Comparison of ENCODE assay signal across 26 cellular contexts in the genomic region with DNA sequence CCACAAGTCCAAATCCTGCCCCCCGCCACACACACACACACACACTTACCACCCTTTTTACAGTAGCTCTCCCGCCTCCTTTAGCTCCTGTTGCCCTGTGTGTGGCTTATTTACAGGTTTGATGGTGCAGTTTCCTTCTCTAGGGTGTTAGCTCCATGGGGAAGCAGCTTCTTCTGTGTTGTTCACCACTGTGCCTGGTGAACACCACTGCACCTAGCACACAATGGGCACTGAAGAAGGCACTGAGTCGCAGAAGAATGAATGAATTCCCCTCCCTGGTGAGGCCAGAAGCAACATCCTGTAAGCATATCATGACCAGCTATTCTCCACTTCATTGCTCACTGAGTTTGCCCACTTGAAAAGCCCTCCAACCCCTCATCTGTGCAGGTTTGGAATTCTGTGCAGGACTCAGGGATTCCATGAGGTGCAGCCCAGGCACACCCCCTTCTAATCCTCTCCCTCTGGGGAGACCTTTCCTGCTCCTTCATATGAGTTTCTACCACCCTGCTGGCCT. TPM values are rescaled to one million over a fixed set of nuclear protein-coding genes. Genes with fewer than 3 reads are reported as not detected.
DNase-seq lines count a peak whose midpoint lies in the region; ATAC-seq, FAIRE-seq and TF ChIP-seq lines count a peak whose summit lies in the region.
"Had no signal": no experiment of that assay in that cellular context is flagged by ENCODE, and none has a peak within 500 bp of the region (broad histone marks: within the 10 kb centered on the region; RNA-seq: fewer than 3 reads in every experiment).

No MANE protein-coding gene starts in this region.

- H3K36me3 Mint-ChIP-seq in CD4-positive, alpha-beta memory T cell: peaks cover 0 to 4% of the 10 kb centered on the region in 2 donors
- no peaks in the 10 kb centered on the region for H3K36me3 Mint-ChIP-seq in activated CD8-positive, alpha-beta T cell treated with anti-CD3 and anti-CD28 coated beads, Interleukin-2, amount 10 ng/mL, durations not matched to agents 7 days and 5 days (ENCODE audit: low read depth)
- H3K36me3 Mint-ChIP-seq: activated CD4-positive, alpha-beta memory T cell treated with anti-CD3 and anti-CD28 coated beads for 36 hours; T-cell had no signal

- H3K27ac Mint-ChIP-seq in CD4-positive, alpha-beta memory T cell: peak overlapping the region in 1 of 7 donors; percentile 84
- no peak overlapping the region for H3K27ac Mint-ChIP-seq in activated CD8-positive, alpha-beta T cell treated with anti-CD3 and anti-CD28 coated beads, Interleukin-2, amount 10 ng/mL, durations not matched to agents 7 days and 5 days
- H3K27ac Mint-ChIP-seq: activated CD4-positive, alpha-beta memory T cell treated with anti-CD3 and anti-CD28 coated beads for 36 hours; T-cell had no signal

- peaks cover 17% of the 10 kb centered on the region for H3K4me1 ChIP-seq in CD4-positive, alpha-beta memory T cell (ENCODE audit: insufficient read depth, low read length)
- H3K4me1 ChIP-seq in duodenal mucosa (ENCODE audit: control insufficient read depth in 1 of 2, insufficient read depth in 2 of 2, low read length in 2 of 2): peaks cover 19 to 26% of the 10 kb centered on the region in 2 donors

- no peak overlapping the region for H3K4me3 ChIP-seq in CD4-positive, alpha-beta memory T cell (ENCODE audit: low read length in 2 of 2)
- H3K4me3 ChIP-seq in duodenal mucosa (ENCODE audit: low read depth in 1 of 2, low read length in 2 of 2): peak overlapping the region; percentile 86 to 87
- H3K4me3 ChIP-seq: left ventricle myocardium inferior, psoas muscle, sigmoid colon, stomach had no signal

- H3K4me3 Mint-ChIP-seq in CD4-positive, alpha-beta memory T cell: peak overlapping the region in 5 of 8 donors; percentile 21 to 88 (median 34)
- no peak overlapping the region for H3K4me3 Mint-ChIP-seq in activated CD8-positive, alpha-beta T cell treated with anti-CD3 and anti-CD28 coated beads, Interleukin-2, amount 10 ng/mL, durations not matched to agents 7 days and 5 days
- H3K4me3 Mint-ChIP-seq: activated CD4-positive, alpha-beta memory T cell treated with anti-CD3 and anti-CD28 coated beads for 36 hours; central memory CD8-positive, alpha-beta T cell had no signal

- intact Hi-C loops in CD4-positive, alpha-beta memory T cell (cut with micrococcal nuclease): no loop called here
- intact Hi-C loops in sciatic nerve (cut with DNase I): loop anchor here (5.0 kb wide), 1 partner anchor 42 kb away; no protein-coding TSS in a partner anchor

- no peak for DNase-seq in CD4-positive, alpha-beta memory T cell
- DNase-seq in GM12892 (ENCODE audit: insufficient read length): no peak
- DNase-seq in sciatic nerve (ENCODE audit: low spot score): peak; percentile 1
- no peak for DNase-seq in activated CD8-positive, alpha-beta T cell treated with anti-CD3 and anti-CD28 coated beads, Interleukin-2, amount 10 ng/mL, durations not matched to agents 7 days and 5 days
- DNase-seq in NCI-H2196 treated with DMSO at 0.1 percent for 48 hours (lab: John Stamatoyannopoulos, UW; ENCODE audit: unreplicated experiment): no peak
- DNase-seq: activated CD4-positive, alpha-beta memory T cell treated with anti-CD3 and anti-CD28 coated beads for 36 hours; C1 segment of cervical spinal cord; GOT3; left ventricle myocardium inferior; NCI-H1417 treated with DMSO at 0.1 percent for 48 hours; NCI-H526; occipital lobe; OCI-M1; psoas muscle; sigmoid colon; stimulated activated CD4-positive, alpha-beta T cell treated with anti-CD3 and anti-CD28 coated beads, Interleukin-12 subunit alpha, Interleukin-12 subunit beta, amount 100 ng/mL, for 4 hours; stimulated activated CD4-positive, alpha-beta T cell treated with anti-CD3 and anti-CD28 coated beads, Interleukin-2, amount 100 ng/mL, for 48 hours; stomach; T-cell had no signal

- H3K9me3 ChIP-seq in CD4-positive, alpha-beta memory T cell (ENCODE audit: control insufficient read depth in 1 of 2, low read length in 2 of 2): no peaks in the 10 kb centered on the region
- H3K9me3 ChIP-seq in duodenal mucosa (ENCODE audit: control insufficient read depth in 1 of 2, low read length in 2 of 2): no peaks in the 10 kb centered on the region
- H3K9me3 ChIP-seq: left ventricle myocardium inferior, psoas muscle, sigmoid colon, stomach had no signal

- no peak for ATAC-seq in sciatic nerve
- ATAC-seq in activated CD8-positive, alpha-beta T cell treated with anti-CD3 and anti-CD28 coated beads, Interleukin-2, amount 10 ng/mL, durations not matched to agents 7 days and 5 days: no peak
- ATAC-seq in HG03442 (IDR thresholded peaks at IDR 0.05; ENCODE audit: unreplicated experiment): no peak
- ATAC-seq: esophagus mucosa, HepG2, psoas muscle, T-cell had no signal

- no peaks in the 10 kb centered on the region for H3K9me3 Mint-ChIP-seq in CD4-positive, alpha-beta memory T cell
- no peaks in the 10 kb centered on the region for H3K9me3 Mint-ChIP-seq in activated CD8-positive, alpha-beta T cell treated with anti-CD3 and anti-CD28 coated beads, Interleukin-2, amount 10 ng/mL, durations not matched to agents 7 days and 5 days (ENCODE audit: insufficient read depth)
- H3K9me3 Mint-ChIP-seq: activated CD4-positive, alpha-beta memory T cell treated with anti-CD3 and anti-CD28 coated beads for 36 hours; central memory CD8-positive, alpha-beta T cell; T-cell had no signal

- TF ChIP-seq POLR2A in GM12892 (IDR thresholded peaks at IDR 0.05; ENCODE audit: low read depth, low read length): no peak

- peak; percentile 21 for FAIRE-seq in GM12892 (lab: Jason Lieb, UNC)
- FAIRE-seq: GM19239, HepG2, islet of Langerhans had no signal

- H3K4me1 Mint-ChIP-seq in CD4-positive, alpha-beta memory T cell: peaks cover 9 to 41% (median 21%) of the 10 kb centered on the region in 4 donors
- H3K4me1 Mint-ChIP-seq in activated CD8-positive, alpha-beta T cell treated with anti-CD3 and anti-CD28 coated beads, Interleukin-2, amount 10 ng/mL, durations not matched to agents 7 days and 5 days (ENCODE audit: low read depth): peaks cover 28% of the 10 kb centered on the region

- peak overlapping the region in 1 of 2 donors; percentile 24 for H3K9ac ChIP-seq in duodenal mucosa (ENCODE audit: low read depth in 1 of 2, low read length in 2 of 2)

- H3K27me3 Mint-ChIP-seq in CD4-positive, alpha-beta memory T cell: peaks cover 2 to 9% of the 10 kb centered on the region in 2 donors
- peaks cover 31% of the 10 kb centered on the region for H3K27me3 Mint-ChIP-seq in activated CD8-positive, alpha-beta T cell treated with anti-CD3 and anti-CD28 coated beads, Interleukin-2, amount 10 ng/mL, durations not matched to agents 7 days and 5 days (ENCODE audit: low read depth)

- CTCF ChIA-PET in CD4-positive, alpha-beta memory T cell (lab: Charles Lee; ENCODE audit: partially characterized antibody): no interaction called here
- CTCF ChIA-PET in activated CD8-positive, alpha-beta T cell treated with anti-CD3 and anti-CD28 coated beads, Interleukin-2, amount 10 ng/mL, durations not matched to agents 7 days and 5 days (lab: Charles Lee): no interaction called here

- H3K27ac ChIP-seq in CD4-positive, alpha-beta memory T cell (ENCODE audit: low read depth, low read length): no peak overlapping the region
- H3K27ac ChIP-seq in duodenal mucosa (ENCODE audit: low read depth, low read length): no peak overlapping the region
- H3K27ac ChIP-seq: left ventricle myocardium inferior, psoas muscle, sigmoid colon had no signal

- POLR2A ChIA-PET in CD4-positive, alpha-beta memory T cell (lab: Charles Lee; ENCODE audit: partially characterized antibody): no interaction called here
- POLR2A ChIA-PET in activated CD8-positive, alpha-beta T cell treated with anti-CD3 and anti-CD28 coated beads, Interleukin-2, amount 10 ng/mL, durations not matched to agents 7 days and 5 days (lab: Charles Lee): no interaction called here

- no peaks in the 10 kb centered on the region for H3K36me3 ChIP-seq in CD4-positive, alpha-beta memory T cell (ENCODE audit: insufficient read depth, low read length)
- no peaks in the 10 kb centered on the region for H3K36me3 ChIP-seq in duodenal mucosa (ENCODE audit: control insufficient read depth in 1 of 2, insufficient read depth in 2 of 2, low read length in 2 of 2)
- H3K36me3 ChIP-seq: left ventricle myocardium inferior, sigmoid colon, stomach had no signal

- H3K27me3 ChIP-seq in CD4-positive, alpha-beta memory T cell (ENCODE audit: insufficient read depth, low read length): no peaks in the 10 kb centered on the region
- H3K27me3 ChIP-seq in duodenal mucosa (ENCODE audit: control insufficient read depth in 1 of 2, insufficient read depth in 2 of 2, low read length in 2 of 2): no peaks in the 10 kb centered on the region
- H3K27me3 ChIP-seq: sigmoid colon, stomach had no signal

RNA-seq across cellular contexts. Expression of gene RAB20, which starts 3.0 kb away (rescaled TPM):
- 1 to 10 TPM; 2.2 to 3.2 TPM for total RNA-seq in CD4-positive, alpha-beta memory T cell
- polyA plus RNA-seq in CD4-positive, alpha-beta memory T cell: 1 to 10 TPM; 2.8 to 5.7 TPM
- 20.3 TPM for polyA plus RNA-seq in GM12892 (2012; ENCODE audit: missing spikeins)
- 23.8 TPM for total RNA-seq in sciatic nerve
- 1 to 10 TPM; 3.9 to 4.2 TPM for total RNA-seq in activated CD8-positive, alpha-beta T cell treated with anti-CD3 and anti-CD28 coated beads, Interleukin-2, amount 10 ng/mL, durations not matched to agents 7 days and 5 days

RNA-seq across cellular contexts. Expression of gene NAXD, which starts 50.8 kb away (rescaled TPM):
- 10 to 100 TPM; 32.6 to 33.4 TPM for total RNA-seq in CD4-positive, alpha-beta memory T cell
- polyA plus RNA-seq in CD4-positive, alpha-beta memory T cell: 10 to 100 TPM; 20.4 TPM
- polyA plus RNA-seq in GM12892 (2012; ENCODE audit: missing spikeins): 20.7 TPM
- 38.9 TPM for total RNA-seq in sciatic nerve
- total RNA-seq in activated CD8-positive, alpha-beta T cell treated with anti-CD3 and anti-CD28 coated beads, Interleukin-2, amount 10 ng/mL, durations not matched to agents 7 days and 5 days: 10 to 100 TPM; 23.7 to 24.3 TPM

Comparison
In these comparisons a context has a peak if more than half of its experiments do, and no peak if none do; other contexts are left out.
1. H3K4me3 ChIP-seq: peak in duodenal mucosa (2 of 2); none in CD4-positive, alpha-beta memory T cell (0 of 2).